In the genomic region with DNA sequence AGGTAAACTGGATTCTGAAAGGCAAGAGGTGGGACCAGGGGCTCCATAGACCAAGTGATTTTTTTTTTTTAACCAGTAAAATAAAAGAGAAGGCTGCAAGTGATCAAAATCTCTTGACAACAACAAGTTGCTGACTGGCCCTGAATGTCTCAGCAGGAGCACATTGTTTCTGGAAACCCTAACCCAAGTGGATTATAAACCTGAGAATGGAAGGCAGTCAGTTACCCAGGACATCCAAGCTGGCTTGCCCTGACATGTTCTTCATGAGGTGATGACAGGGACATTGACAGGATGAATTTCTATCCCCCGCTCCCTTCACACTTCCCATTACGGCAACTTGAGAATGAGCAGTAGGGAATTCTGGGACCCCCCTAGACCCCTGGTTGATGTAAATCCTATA, we compare ENCODE assay signal across 1 cellular context.
A peak's percentile ranks its signal among the peaks of the same experiment; 100 is the strongest.
TF ChIP-seq lines count a peak whose summit lies in the region.

No MANE protein-coding gene starts in this region.

TF ChIP-seq in WTC11, 78 proteins besides CTCF, POLR2A, EP300 and RAD21 (continued from another document):
- TF ChIP-seq, protein P1, sequence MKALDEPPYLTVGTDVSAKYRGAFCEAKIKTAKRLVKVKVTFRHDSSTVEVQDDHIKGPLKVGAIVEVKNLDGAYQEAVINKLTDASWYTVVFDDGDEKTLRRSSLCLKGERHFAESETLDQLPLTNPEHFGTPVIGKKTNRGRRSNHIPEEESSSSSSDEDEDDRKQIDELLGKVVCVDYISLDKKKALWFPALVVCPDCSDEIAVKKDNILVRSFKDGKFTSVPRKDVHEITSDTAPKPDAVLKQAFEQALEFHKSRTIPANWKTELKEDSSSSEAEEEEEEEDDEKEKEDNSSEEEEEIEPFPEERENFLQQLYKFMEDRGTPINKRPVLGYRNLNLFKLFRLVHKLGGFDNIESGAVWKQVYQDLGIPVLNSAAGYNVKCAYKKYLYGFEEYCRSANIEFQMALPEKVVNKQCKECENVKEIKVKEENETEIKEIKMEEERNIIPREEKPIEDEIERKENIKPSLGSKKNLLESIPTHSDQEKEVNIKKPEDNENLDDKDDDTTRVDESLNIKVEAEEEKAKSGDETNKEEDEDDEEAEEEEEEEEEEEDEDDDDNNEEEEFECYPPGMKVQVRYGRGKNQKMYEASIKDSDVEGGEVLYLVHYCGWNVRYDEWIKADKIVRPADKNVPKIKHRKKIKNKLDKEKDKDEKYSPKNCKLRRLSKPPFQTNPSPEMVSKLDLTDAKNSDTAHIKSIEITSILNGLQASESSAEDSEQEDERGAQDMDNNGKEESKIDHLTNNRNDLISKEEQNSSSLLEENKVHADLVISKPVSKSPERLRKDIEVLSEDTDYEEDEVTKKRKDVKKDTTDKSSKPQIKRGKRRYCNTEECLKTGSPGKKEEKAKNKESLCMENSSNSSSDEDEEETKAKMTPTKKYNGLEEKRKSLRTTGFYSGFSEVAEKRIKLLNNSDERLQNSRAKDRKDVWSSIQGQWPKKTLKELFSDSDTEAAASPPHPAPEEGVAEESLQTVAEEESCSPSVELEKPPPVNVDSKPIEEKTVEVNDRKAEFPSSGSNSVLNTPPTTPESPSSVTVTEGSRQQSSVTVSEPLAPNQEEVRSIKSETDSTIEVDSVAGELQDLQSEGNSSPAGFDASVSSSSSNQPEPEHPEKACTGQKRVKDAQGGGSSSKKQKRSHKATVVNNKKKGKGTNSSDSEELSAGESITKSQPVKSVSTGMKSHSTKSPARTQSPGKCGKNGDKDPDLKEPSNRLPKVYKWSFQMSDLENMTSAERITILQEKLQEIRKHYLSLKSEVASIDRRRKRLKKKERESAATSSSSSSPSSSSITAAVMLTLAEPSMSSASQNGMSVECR (CRISPR knock-in tag; IDR thresholded peaks at IDR 0.05; ENCODE audit: borderline replicate concordance), result no peak
- TF ChIP-seq SP1 (CRISPR knock-in tag; conservative IDR thresholded peaks at IDR 0.05) (0 out of 2 replicates have a peak, but pooled peaks have one; percentile 36), E2F4 (CRISPR knock-in tag; IDR thresholded peaks at IDR 0.05; ENCODE audit: borderline replicate concordance, low read depth) (no peak), RORB (CRISPR knock-in tag; IDR thresholded peaks at IDR 0.05) (no peak), SMAD3 (CRISPR knock-in tag; IDR thresholded peaks at IDR 0.05; ENCODE audit: borderline replicate concordance) (no peak), ZNF317 (CRISPR knock-in tag; IDR thresholded peaks at IDR 0.05; ENCODE audit: borderline replicate concordance, low read depth) (no peak), ZNF532 (CRISPR knock-in tag; IDR thresholded peaks at IDR 0.05; ENCODE audit: borderline replicate concordance) (0 out of 2 replicates have a peak, but pooled peaks have one; percentile 10), PRRX2 (CRISPR knock-in tag; IDR thresholded peaks at IDR 0.05) (no peak), SMAD4 (CRISPR knock-in tag; IDR thresholded peaks at IDR 0.05) (no peak), GRHL2 (CRISPR knock-in tag; IDR thresholded peaks at IDR 0.05; ENCODE audit: insufficient replicate concordance, severe bottlenecking) (no peak)
- TF ChIP-seq, protein P2, sequence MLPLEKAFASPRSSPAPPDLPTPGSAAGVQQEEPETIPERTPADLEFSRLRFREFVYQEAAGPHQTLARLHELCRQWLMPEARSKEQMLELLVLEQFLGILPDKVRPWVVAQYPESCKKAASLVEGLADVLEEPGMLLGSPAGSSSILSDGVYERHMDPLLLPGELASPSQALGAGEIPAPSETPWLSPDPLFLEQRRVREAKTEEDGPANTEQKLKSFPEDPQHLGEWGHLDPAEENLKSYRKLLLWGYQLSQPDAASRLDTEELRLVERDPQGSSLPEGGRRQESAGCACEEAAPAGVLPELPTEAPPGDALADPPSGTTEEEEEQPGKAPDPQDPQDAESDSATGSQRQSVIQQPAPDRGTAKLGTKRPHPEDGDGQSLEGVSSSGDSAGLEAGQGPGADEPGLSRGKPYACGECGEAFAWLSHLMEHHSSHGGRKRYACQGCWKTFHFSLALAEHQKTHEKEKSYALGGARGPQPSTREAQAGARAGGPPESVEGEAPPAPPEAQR (CRISPR knock-in tag; IDR thresholded peaks at IDR 0.05), result no peak
- TF ChIP-seq, protein P3, sequence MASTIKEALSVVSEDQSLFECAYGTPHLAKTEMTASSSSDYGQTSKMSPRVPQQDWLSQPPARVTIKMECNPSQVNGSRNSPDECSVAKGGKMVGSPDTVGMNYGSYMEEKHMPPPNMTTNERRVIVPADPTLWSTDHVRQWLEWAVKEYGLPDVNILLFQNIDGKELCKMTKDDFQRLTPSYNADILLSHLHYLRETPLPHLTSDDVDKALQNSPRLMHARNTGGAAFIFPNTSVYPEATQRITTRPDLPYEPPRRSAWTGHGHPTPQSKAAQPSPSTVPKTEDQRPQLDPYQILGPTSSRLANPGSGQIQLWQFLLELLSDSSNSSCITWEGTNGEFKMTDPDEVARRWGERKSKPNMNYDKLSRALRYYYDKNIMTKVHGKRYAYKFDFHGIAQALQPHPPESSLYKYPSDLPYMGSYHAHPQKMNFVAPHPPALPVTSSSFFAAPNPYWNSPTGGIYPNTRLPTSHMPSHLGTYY (CRISPR knock-in tag; IDR thresholded peaks at IDR 0.05), result no peak
TF ChIP-seq in WTC11: peak in this region for 4.
